10 cellular contexts compared by ENCODE assay signal in genomic region chr3:62559831-62560445, GRCh38.
DNase-seq lines count a peak whose midpoint lies in the region; ATAC-seq, FAIRE-seq and TF ChIP-seq lines count a peak whose summit lies in the region.
"Had no signal": no experiment of that assay in that cellular context is flagged by ENCODE, and none has a peak within 500 bp of the region (broad histone marks: within the 10 kb centered on the region; RNA-seq: fewer than 3 reads in every experiment).

No MANE protein-coding gene starts in this region.

- DNase-seq in GM12891 (ENCODE audit: insufficient read length, low spot score) (peak; percentile 5), iPS-NIHi11 (ENCODE audit: low spot score) (peak; percentile 12), D341Med (ENCODE audit: low spot score) (no peak)
- no peak for DNase-seq in activated CD8-positive, alpha-beta memory T cell treated with anti-CD3 and anti-CD28 coated beads, Interleukin-2, amount 50 U/mL, for 4 hours
- DNase-seq: activated effector memory CD4-positive, alpha-beta T cell treated with anti-CD3 and anti-CD28 coated beads, Interleukin-2, amount 50 U/mL, for 16 hours had no signal

- peak; percentile 68 for TF ChIP-seq CTCF in 22Rv1 (IDR thresholded peaks at IDR 0.05)

- TF ChIP-seq POLR2A in GM12891 (IDR thresholded peaks at IDR 0.05; ENCODE audit: low read depth, low read length): no peak

- ATAC-seq in GM21360 (IDR thresholded peaks at IDR 0.05; ENCODE audit: unreplicated experiment): no peak
- no peak for ATAC-seq in HG03460 (IDR thresholded peaks at IDR 0.05; ENCODE audit: unreplicated experiment)

- H3K27ac ChIP-seq in 22Rv1: no peak overlapping the region

- no peak for FAIRE-seq in GM12891 (lab: Jason Lieb, UNC)
- peak; percentile 22 for FAIRE-seq in TTC549 (lab: Jason Lieb, UNC)
- FAIRE-seq: GM18507 had no signal

TF ChIP-seq in GM12891, 5 proteins besides CTCF, POLR2A, EP300 and RAD21:
- TF ChIP-seq POLR2AphosphoS5 (IDR thresholded peaks at IDR 0.05; ENCODE audit: low read depth, low read length) (no peak), POU2F2 (IDR thresholded peaks at IDR 0.05; ENCODE audit: low read depth, low read length) (no peak), TAF1 (IDR thresholded peaks at IDR 0.05; ENCODE audit: low read depth, low read length) (no peak), SPI1 (IDR thresholded peaks at IDR 0.05; ENCODE audit: low read depth, low read length) (no peak), PAX5 (IDR thresholded peaks at IDR 0.05; ENCODE audit: insufficient read depth, low read length, severe bottlenecking) (no peak)

Comparison
In these comparisons a context has a peak if more than half of its experiments do, and no peak if none do; other contexts are left out.
1. DNase-seq: peak in GM12891 (single experiment) and iPS-NIHi11 (single experiment); none in activated CD8-positive, alpha-beta memory T cell treated with anti-CD3 and anti-CD28 coated beads, Interleukin-2, amount 50 U/mL, for 4 hours (single experiment) and D341Med (single experiment).